Comparison of ENCODE assay signal across 21 cellular contexts in the genomic region with DNA sequence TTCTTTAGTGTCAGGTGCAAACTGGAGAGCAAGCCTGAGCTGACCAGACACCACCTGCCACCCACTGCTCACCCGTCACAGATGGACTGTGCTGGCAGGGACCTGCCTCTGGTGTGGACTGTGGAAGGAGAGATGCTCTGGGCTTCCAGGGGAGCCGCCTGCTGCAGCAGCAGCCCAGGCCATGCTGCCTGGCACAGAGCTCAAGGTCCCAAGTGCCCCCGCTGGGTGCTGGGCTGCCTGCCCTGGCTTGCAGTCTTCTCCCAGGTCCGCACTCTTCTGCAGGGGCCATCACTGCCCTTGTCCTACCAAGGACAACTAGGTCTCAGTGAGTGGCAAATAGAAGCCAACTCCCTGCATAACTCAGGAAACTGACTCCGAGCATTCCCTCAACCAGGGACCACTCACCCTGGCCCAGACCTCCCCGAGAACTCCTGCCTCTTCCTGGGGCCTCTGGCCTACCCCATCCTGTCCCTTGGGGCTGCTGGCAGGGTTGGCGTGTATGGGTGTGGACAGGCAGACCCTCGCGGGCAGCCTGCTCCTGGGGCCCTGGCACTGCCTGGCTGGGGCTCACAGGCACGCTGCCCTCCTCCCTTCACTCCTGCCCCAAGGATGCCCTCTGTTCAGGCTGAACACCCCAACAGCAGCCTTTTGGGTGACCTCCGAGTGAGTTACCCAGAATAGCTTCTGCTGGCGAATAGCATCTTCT. TPM values are rescaled to one million over a fixed set of nuclear protein-coding genes. Genes with fewer than 3 reads are reported as not detected.
DNase-seq lines count a peak whose midpoint lies in the region; ATAC-seq and TF ChIP-seq lines count a peak whose summit lies in the region.
"Had no signal": no experiment of that assay in that cellular context is flagged by ENCODE, and none has a peak within 500 bp of the region (broad histone marks: within the 10 kb centered on the region; RNA-seq: fewer than 3 reads in every experiment).

No MANE protein-coding gene starts in this region.

- no peak for ATAC-seq in Right ventricle myocardium superior (ENCODE audit: poor library complexity)
- no peak for ATAC-seq in right lobe of liver
- ATAC-seq in GM21447 (IDR thresholded peaks at IDR 0.05; ENCODE audit: unreplicated experiment) = no peak
- no peak for ATAC-seq in stimulated activated memory B cell treated with anti-CD40 and anti-IgM and Interleukin-4, amounts not matched to agents 10 μg/mL and 1 μg/mL and 100 μg/mL, for 72 hours
- ATAC-seq: activated T-cell treated with anti-CD3 and anti-CD28 coated beads, Interleukin-2, amount 50 U/mL, for 4 hours; WTC11 had no signal

- H3K36me3 ChIP-seq in right lobe of liver (no peaks in the 10 kb centered on the region), spleen (peaks cover 0 to 33% (median 7%) of the 10 kb centered on the region in 6 donors), H7 (replicated peaks; ENCODE audit: control insufficient read depth, insufficient read depth, low read length) (peaks cover 2% of the 10 kb centered on the region)

- peaks cover 17% of the 10 kb centered on the region for H3K36me3 Mint-ChIP-seq in stimulated activated memory B cell treated with anti-CD40 and anti-IgM and Interleukin-4, amounts not matched to agents 10 μg/mL and 1 μg/mL and 100 μg/mL, for 72 hours

- DNase-seq in Right ventricle myocardium superior (peak; percentile 34), cardiac septum (ENCODE audit: low spot score) (no peak), right lobe of liver (peak in 2 of 3 donors; percentile 16 to 55), spleen (peak; percentile 70), H7 (no peak)
- DNase-seq: activated CD4-positive, alpha-beta T cell treated with anti-CD3 and anti-CD28 coated beads, Interleukin-2, amount 10 ng/mL, durations not matched to agents 7 days and 5 days; activated gamma-delta T cell treated with Interleukin-2 at 50 U/mL for 16 hours; activated T-cell treated with anti-CD3 and anti-CD28 coated beads, Interleukin-2, amount 50 U/mL, for 4 hours; GOT3; NCI-H1092 treated with DMSO at 0.1 percent for 48 hours; NCI-H2029; NCI-H748 treated with DMSO at 0.1 percent for 48 hours; SHP77 treated with DMSO at 0.1 percent for 48 hours; stimulated activated CD4-positive, alpha-beta T cell treated with anti-CD3 and anti-CD28 coated beads, Interleukin-1b, Interleukin-23, amount 100 ng/mL, for 48 hours had no signal

- no peak overlapping the region for H3K4me3 ChIP-seq in right lobe of liver
- no peak overlapping the region for H3K4me3 ChIP-seq in spleen
- no peak overlapping the region for H3K4me3 ChIP-seq in H7 (ENCODE audit: insufficient read depth, low read depth, low read length)
- H3K4me3 ChIP-seq: lung, skin epidermis had no signal

- intact Hi-C loops in Right ventricle myocardium superior (cut with DNase I) (no loop called here), cardiac septum (cut with DNase I) (no loop called here), right lobe of liver (cut with DNase I) (no loop called here), spleen (cut with DNase I; ENCODE audit: low total_unique reads) (no loop called here)

- H3K9me3 Mint-ChIP-seq in stimulated activated memory B cell treated with anti-CD40 and anti-IgM and Interleukin-4, amounts not matched to agents 10 μg/mL and 1 μg/mL and 100 μg/mL, for 72 hours = no peaks in the 10 kb centered on the region
- H3K9me3 Mint-ChIP-seq: activated CD4-positive, alpha-beta T cell treated with anti-CD3 and anti-CD28 coated beads, Interleukin-2, amount 10 ng/mL, durations not matched to agents 7 days and 5 days; activated T-cell treated with anti-CD3 and anti-CD28 coated beads, Interleukin-2, amount 50 U/mL, for 4 hours; WTC11 had no signal

- no peaks in the 10 kb centered on the region for H3K27me3 Mint-ChIP-seq in stimulated activated memory B cell treated with anti-CD40 and anti-IgM and Interleukin-4, amounts not matched to agents 10 μg/mL and 1 μg/mL and 100 μg/mL, for 72 hours

- H3K27ac Mint-ChIP-seq in stimulated activated memory B cell treated with anti-CD40 and anti-IgM and Interleukin-4, amounts not matched to agents 10 μg/mL and 1 μg/mL and 100 μg/mL, for 72 hours = no peak overlapping the region
- H3K27ac Mint-ChIP-seq: activated CD4-positive, alpha-beta T cell treated with anti-CD3 and anti-CD28 coated beads, Interleukin-2, amount 10 ng/mL, durations not matched to agents 7 days and 5 days; WTC11 had no signal

- no peak overlapping the region for H3K4me3 Mint-ChIP-seq in stimulated activated memory B cell treated with anti-CD40 and anti-IgM and Interleukin-4, amounts not matched to agents 10 μg/mL and 1 μg/mL and 100 μg/mL, for 72 hours
- H3K4me3 Mint-ChIP-seq: activated CD4-positive, alpha-beta T cell treated with anti-CD3 and anti-CD28 coated beads, Interleukin-2, amount 10 ng/mL, durations not matched to agents 7 days and 5 days; activated T-cell treated with anti-CD3 and anti-CD28 coated beads, Interleukin-2, amount 50 U/mL, for 4 hours had no signal

- H3K9me3 ChIP-seq in right lobe of liver = no peaks in the 10 kb centered on the region
- no peaks in the 10 kb centered on the region for H3K9me3 ChIP-seq in spleen

- peaks cover 15% of the 10 kb centered on the region for H3K4me1 Mint-ChIP-seq in stimulated activated memory B cell treated with anti-CD40 and anti-IgM and Interleukin-4, amounts not matched to agents 10 μg/mL and 1 μg/mL and 100 μg/mL, for 72 hours

- WGBS in right lobe of liver (ENCODE audit: insufficient coverage, low coverage, low lambda C conversion rate, missing lambda C conversion rate) = 71% methylated on average over 1 of the region's 12 CpGs
- 87 to 91% (median 90%) methylated on average over 9 to 12 of the region's 12 CpGs for WGBS in spleen, 5 donors

- TF ChIP-seq POLR2A in right lobe of liver (IDR thresholded peaks at IDR 0.05) = no peak
- no peak for TF ChIP-seq POLR2A in spleen (IDR thresholded peaks at IDR 0.05)

- H3K27ac ChIP-seq in angular gyrus (ENCODE audit: low read depth, low read length) (peak overlapping the region; percentile 26), right lobe of liver (no peak overlapping the region), spleen (no peak overlapping the region)
- H3K27ac ChIP-seq: epithelial cell of prostate, skin epidermis had no signal

- H3K4me1 ChIP-seq in right lobe of liver (peaks cover 0 to 26% (median 6%) of the 10 kb centered on the region in 4 donors), spleen (peaks cover 13 to 42% (median 34%) of the 10 kb centered on the region in 6 donors)

- H3K27me3 ChIP-seq in right lobe of liver = no peaks in the 10 kb centered on the region
- H3K27me3 ChIP-seq in spleen (replicated peaks in 1 of 7) = peaks cover 3 to 50% (median 28%) of the 10 kb centered on the region in 7 donors
- peaks cover 38% of the 10 kb centered on the region for H3K27me3 ChIP-seq in H7 (ENCODE audit: control insufficient read depth, insufficient read depth, low read length)

- no peak for TF ChIP-seq CTCF in right lobe of liver (IDR thresholded peaks at IDR 0.05)
- TF ChIP-seq CTCF in spleen (IDR thresholded peaks at IDR 0.05 in 8 of 11, conservative IDR thresholded peaks at IDR 0.05 in 3 of 11) = no peak

RNA-seq across cellular contexts. Expression of a gene that starts 9.3 kb away (rescaled TPM):
- total RNA-seq in Right ventricle myocardium superior (not detected), cardiac septum (not detected), right lobe of liver (10 to 100 TPM in 5 of 6 experiments, 1 to 10 TPM in 1; 7.1 to 69.1 (median 28.6) TPM), spleen (1 to 10 TPM in 6 of 7 donors, under 1 TPM in 1; 0.65 to 3.0 (median 2.4) TPM)
- 1 to 10 TPM; 1.6 to 2.2 (median 2.1) TPM for polyA plus RNA-seq in spleen
- 0.92 and 1.7 TPM in 2 replicates for total RNA-seq in H7 (2014; rRNA removed; shearing (Covaris generic))

Comparison
In these comparisons a context has a peak if more than half of its experiments do, and no peak if none do; other contexts are left out.
1. DNase-seq: peak in Right ventricle myocardium superior (single experiment), right lobe of liver (2 of 3) and spleen (single experiment); none in cardiac septum (single experiment) and H7 (single experiment).